9 cellular contexts compared by ENCODE assay signal in the genomic region with DNA sequence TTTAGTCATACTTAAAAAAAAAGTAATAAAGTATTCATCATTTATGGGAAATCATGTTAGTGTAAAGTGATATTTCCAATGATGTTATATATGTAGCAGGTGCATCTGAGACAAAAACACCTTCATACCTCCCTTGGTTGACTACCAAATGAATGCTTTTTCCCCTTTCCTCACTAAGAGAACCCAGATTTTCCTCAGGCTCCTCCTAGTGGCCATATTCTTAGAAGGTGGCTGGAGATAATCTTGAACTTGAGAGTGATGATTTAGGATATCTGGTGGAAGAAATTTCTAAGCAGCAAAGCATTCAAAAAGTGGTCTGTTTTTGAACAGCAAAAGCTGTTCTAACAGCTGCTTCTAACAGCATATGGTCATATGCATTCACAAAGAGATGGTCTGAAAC. TPM values are rescaled to one million over a fixed set of nuclear protein-coding genes. Genes with fewer than 3 reads are reported as not detected.
DNase-seq lines count a peak whose midpoint lies in the region; ATAC-seq and TF ChIP-seq lines count a peak whose summit lies in the region.
"Had no signal": no experiment of that assay in that cellular context is flagged by ENCODE, and none has a peak within 500 bp of the region (broad histone marks: within the 10 kb centered on the region; RNA-seq: fewer than 3 reads in every experiment).

No MANE protein-coding gene starts in this region.

- TF ChIP-seq CTCF in A673 (conservative IDR thresholded peaks at IDR 0.05; ENCODE audit: low read depth, low read length) (peak; percentile 60), GM12864 (IDR thresholded peaks at IDR 0.05; ENCODE audit: low read depth, low read length, missing control alignments) (peak; percentile 45), RWPE1 (conservative IDR thresholded peaks at IDR 0.05; ENCODE audit: low read depth) (peak; percentile 59), foreskin keratinocyte (conservative IDR thresholded peaks at IDR 0.05) (peak; percentile 60)

- H3K27ac Mint-ChIP-seq in stimulated activated effector memory CD8-positive, alpha-beta T cell treated with anti-CD3 and anti-CD28 coated beads, Interleukin-12 subunit alpha, Interleukin-12 subunit beta, amount 100 ng/mL, for 72 hours, result no peak overlapping the region
- H3K27ac Mint-ChIP-seq: activated naive CD8-positive, alpha-beta T cell treated with anti-CD3 and anti-CD28 coated beads for 36 hours had no signal

- H3K36me3 Mint-ChIP-seq in stimulated activated effector memory CD8-positive, alpha-beta T cell treated with anti-CD3 and anti-CD28 coated beads, Interleukin-12 subunit alpha, Interleukin-12 subunit beta, amount 100 ng/mL, for 72 hours, result no peaks in the 10 kb centered on the region

- no TSS peak for BruUV-seq in A673 (replicated peaks; lab: Mats Ljungman, UMichigan)

- intact Hi-C loops in A673 (cut with micrococcal nuclease; ENCODE audit: unreplicated experiment), result loop anchor here (5.0 kb wide), 1 partner anchor 476 kb away; no protein-coding TSS in a partner anchor

- H3K9me3 Mint-ChIP-seq in stimulated activated effector memory CD8-positive, alpha-beta T cell treated with anti-CD3 and anti-CD28 coated beads, Interleukin-12 subunit alpha, Interleukin-12 subunit beta, amount 100 ng/mL, for 72 hours, result no peaks in the 10 kb centered on the region
- H3K9me3 Mint-ChIP-seq: activated naive CD8-positive, alpha-beta T cell treated with anti-CD3 and anti-CD28 coated beads for 36 hours had no signal

- no peak for ATAC-seq in foreskin keratinocyte
- ATAC-seq in HG02678 (IDR thresholded peaks at IDR 0.05; ENCODE audit: unreplicated experiment), result no peak
- ATAC-seq in stimulated activated effector memory CD8-positive, alpha-beta T cell treated with anti-CD3 and anti-CD28 coated beads, Interleukin-12 subunit alpha, Interleukin-12 subunit beta, amount 100 ng/mL, for 72 hours, result no peak

- no peaks in the 10 kb centered on the region for H3K9me3 ChIP-seq in A673 (ENCODE audit: low read depth, low read length, poor library complexity, severe bottlenecking)

- CTCF ChIA-PET in A673 (lab: Charles Lee), result no interaction called here
- CTCF ChIA-PET in RWPE1 (lab: Yijun Ruan, JAX), result no interaction called here

- H3K27ac ChIP-seq in A673 (ENCODE audit: low read depth, low read length, poor library complexity, severe bottlenecking) (no peak overlapping the region), RWPE1 (no peak overlapping the region), foreskin keratinocyte (no peak overlapping the region)

- H3K4me1 ChIP-seq in A673 (ENCODE audit: insufficient read depth, low read length, poor library complexity, severe bottlenecking), result no peaks in the 10 kb centered on the region
- no peaks in the 10 kb centered on the region for H3K4me1 ChIP-seq in foreskin keratinocyte

- no peaks in the 10 kb centered on the region for H3K4me1 Mint-ChIP-seq in stimulated activated effector memory CD8-positive, alpha-beta T cell treated with anti-CD3 and anti-CD28 coated beads, Interleukin-12 subunit alpha, Interleukin-12 subunit beta, amount 100 ng/mL, for 72 hours
- H3K4me1 Mint-ChIP-seq: activated naive CD8-positive, alpha-beta T cell treated with anti-CD3 and anti-CD28 coated beads for 36 hours had no signal

- DNase-seq in A673 (ENCODE audit: low spot score), result peak; percentile 29
- no peak for DNase-seq in GM12864 (ENCODE audit: low read depth)
- DNase-seq in RWPE1 (ENCODE audit: low spot score), result no peak
- DNase-seq in foreskin keratinocyte, result no peak
- no peak for DNase-seq in HuH-7 (ENCODE audit: low spot score)
- DNase-seq in stimulated activated CD4-positive, alpha-beta T cell treated with anti-CD3 and anti-CD28 coated beads, Interleukin-12 subunit alpha, Interleukin-12 subunit beta, amount 100 ng/mL, for 4 hours, result no peak
- DNase-seq in stimulated activated effector memory CD8-positive, alpha-beta T cell treated with anti-CD3 and anti-CD28 coated beads, Interleukin-12 subunit alpha, Interleukin-12 subunit beta, amount 100 ng/mL, for 72 hours (ENCODE audit: low spot score in 2 of 2), result no peak
- DNase-seq: activated naive CD8-positive, alpha-beta T cell treated with anti-CD3 and anti-CD28 coated beads for 36 hours had no signal

- no peak overlapping the region for H3K4me3 ChIP-seq in A673 (ENCODE audit: low read depth, low read length, poor library complexity, severe bottlenecking)
- no peak overlapping the region for H3K4me3 ChIP-seq in GM12864 (ENCODE audit: low read depth, low read length)

- H3K36me3 ChIP-seq in A673 (ENCODE audit: insufficient read depth, low read length, poor library complexity, severe bottlenecking), result no peaks in the 10 kb centered on the region

- peaks cover 3% of the 10 kb centered on the region for H3K27me3 ChIP-seq in A673 (replicated peaks; ENCODE audit: insufficient read depth, low read depth, low read length, poor library complexity)
- H3K27me3 ChIP-seq in foreskin keratinocyte, result no peaks in the 10 kb centered on the region

- POLR2A ChIA-PET in A673 (lab: Charles Lee; ENCODE audit: low non-redundant PET) (no interaction called here), RWPE1 (lab: Yijun Ruan, JAX; ENCODE audit: low non-redundant PET) (no interaction called here)

- H3K4me3 Mint-ChIP-seq in stimulated activated effector memory CD8-positive, alpha-beta T cell treated with anti-CD3 and anti-CD28 coated beads, Interleukin-12 subunit alpha, Interleukin-12 subunit beta, amount 100 ng/mL, for 72 hours, result no peak overlapping the region
- H3K4me3 Mint-ChIP-seq: activated naive CD8-positive, alpha-beta T cell treated with anti-CD3 and anti-CD28 coated beads for 36 hours had no signal

RNA-seq across cellular contexts. Expression of a gene that starts 16.8 kb away (rescaled TPM):
- 0.15 and 0.54 TPM in 2 replicates for total RNA-seq in A673 (2021)
- not detected in 2 replicates for total RNA-seq in foreskin keratinocyte
- polyA plus RNA-seq in foreskin keratinocyte, result under 0.01 TPM in 1 of 2 replicates, not detected in the other
